ENCODE assay signal across 9 cellular contexts in genomic region chr18:12092398-12093229, GRCh38. TPM values are rescaled to one million over a fixed set of nuclear protein-coding genes. Genes with fewer than 3 reads are reported as not detected.
DNase-seq lines count a peak whose midpoint lies in the region; ATAC-seq, FAIRE-seq and TF ChIP-seq lines count a peak whose summit lies in the region.
"Had no signal": no experiment of that assay in that cellular context is flagged by ENCODE, and none has a peak within 500 bp of the region (broad histone marks: within the 10 kb centered on the region; RNA-seq: fewer than 3 reads in every experiment).

No MANE protein-coding gene starts in this region.

- no peaks in the 10 kb centered on the region for H4K20me1 ChIP-seq in DOHH2 (ENCODE audit: control insufficient read depth, insufficient read depth, low read depth, low read length)

- no peaks in the 10 kb centered on the region for H3K9me3 ChIP-seq in DOHH2 (ENCODE audit: control insufficient read depth, insufficient read depth, low read length)

- peak; percentile 85 for FAIRE-seq in HTR-8/SVneo (lab: Jason Lieb, UNC)
- FAIRE-seq: islet of Langerhans had no signal

- TF ChIP-seq CTCF in DOHH2 (IDR thresholded peaks at IDR 0.05; ENCODE audit: low read depth, low read length, poor library complexity, severe bottlenecking) (peak; percentile 19), RWPE1 (conservative IDR thresholded peaks at IDR 0.05; ENCODE audit: low read depth) (no peak; the same call in 1 of the 2 replicates)

- H3K79me2 ChIP-seq in DOHH2 (ENCODE audit: control insufficient read depth, low read length), result no peaks in the 10 kb centered on the region

- no peaks in the 10 kb centered on the region for H3K36me3 ChIP-seq in DOHH2 (ENCODE audit: control insufficient read depth, low read length)

- no peaks in the 10 kb centered on the region for H3K4me1 ChIP-seq in DOHH2 (ENCODE audit: control insufficient read depth, low read length)

- POLR2A ChIA-PET in RWPE1 (lab: Yijun Ruan, JAX; ENCODE audit: low non-redundant PET), result no interaction called here

- ATAC-seq in left colon (peak; percentile 96), GM19455 (IDR thresholded peaks at IDR 0.05; ENCODE audit: unreplicated experiment) (no peak), GM21528 (IDR thresholded peaks at IDR 0.05; ENCODE audit: low FRiP score, unreplicated experiment) (no peak)

- H3K27ac ChIP-seq in DOHH2 (ENCODE audit: low read depth, low read length), result no peak overlapping the region
- no peak overlapping the region for H3K27ac ChIP-seq in RWPE1

- no peak overlapping the region for H3K4me2 ChIP-seq in DOHH2 (ENCODE audit: low read length)

- peaks cover 1% of the 10 kb centered on the region; the same call in 1 of the 2 replicates for H3K27me3 ChIP-seq in DOHH2 (ENCODE audit: control insufficient read depth, low read length)

- intact Hi-C loops in left colon (cut with DNase I, micrococcal nuclease), result no loop called here

- no peak overlapping the region for H3K4me3 ChIP-seq in DOHH2 (ENCODE audit: low read length)

- no peaks in the 10 kb centered on the region for H3K9me2 ChIP-seq in DOHH2 (replicated peaks; ENCODE audit: control insufficient read depth, low read length)

- DNase-seq in HTR-8/SVneo (ENCODE audit: insufficient read length, low spot score) (peak; percentile 38), RWPE1 (ENCODE audit: low spot score) (peak; percentile 20), left colon (peak; percentile 49 to 72), activated gamma-delta T cell treated with Interleukin-2 at 50 U/mL for 16 hours (no peak)
- DNase-seq in stimulated activated CD4-positive, alpha-beta T cell treated with anti-CD3 and anti-CD28 coated beads, Interleukin-4, amount 100 ng/mL, for 1 hour, result no peak

- CTCF ChIA-PET in RWPE1 (lab: Yijun Ruan, JAX), result interaction anchor here (1.5 to 2.7 kb wide), 2 partner anchors 144 to 146 kb away, joined by 6 to 10 read pairs; no protein-coding TSS in a partner anchor

- H3F3A ChIP-seq in DOHH2 (ENCODE audit: control insufficient read depth, insufficient read depth), result no peaks in the 10 kb centered on the region

RNA-seq across cellular contexts. Expression of gene ANKRD62, which starts 1.0 kb away (rescaled TPM):
- total RNA-seq in left colon, result under 1 TPM; 0.37 to 0.73 TPM

Comparison
In these comparisons a context has a peak if more than half of its experiments do, and no peak if none do; other contexts are left out.
1. DNase-seq: peak in HTR-8/SVneo (single experiment), RWPE1 (single experiment) and left colon (2 of 2); none in activated gamma-delta T cell treated with Interleukin-2 at 50 U/mL for 16 hours (single experiment) and stimulated activated CD4-positive, alpha-beta T cell treated with anti-CD3 and anti-CD28 coated beads, Interleukin-4, amount 100 ng/mL, for 1 hour (single experiment).